8 cellular contexts compared by ENCODE assay signal in the genomic region with DNA sequence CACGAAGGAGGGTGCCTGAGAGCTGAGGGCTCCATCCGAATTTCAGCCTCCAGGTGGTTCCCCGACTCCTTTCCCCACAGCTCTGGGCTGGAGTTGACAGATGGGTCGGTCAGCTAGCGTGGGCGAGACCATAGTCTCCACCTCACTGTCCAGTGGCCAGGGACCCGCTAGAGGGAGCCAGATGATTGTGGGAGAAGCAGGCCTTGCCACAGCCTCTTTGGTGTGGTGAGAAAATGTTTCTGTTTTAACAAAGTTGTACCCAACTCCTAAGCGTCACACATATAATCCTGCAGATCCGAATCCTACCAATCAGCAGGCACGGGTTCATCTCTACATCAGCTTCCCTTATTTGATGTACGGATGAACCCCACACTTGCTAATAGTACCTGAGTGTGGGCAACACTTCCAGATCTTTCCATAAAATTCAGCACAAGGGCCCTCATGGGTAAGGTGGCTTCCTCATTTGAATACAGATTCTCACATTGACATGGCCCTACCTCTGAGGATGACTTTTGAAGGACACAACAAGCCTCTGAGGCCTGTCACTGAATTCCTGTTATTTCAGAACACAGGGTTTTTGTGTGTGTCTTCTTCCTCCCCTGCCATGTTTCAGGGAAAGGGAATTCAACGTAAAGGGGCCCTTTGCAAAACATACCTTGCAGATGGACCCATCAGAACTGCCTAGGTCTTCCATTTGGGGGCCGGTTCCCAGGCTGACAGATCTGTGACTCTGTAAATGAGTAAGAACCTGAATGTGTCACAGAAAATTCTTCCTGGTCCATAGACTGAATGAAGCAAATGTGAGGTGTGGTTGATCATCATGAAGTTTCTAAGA.
DNase-seq lines count a peak whose midpoint lies in the region; ATAC-seq, FAIRE-seq and TF ChIP-seq lines count a peak whose summit lies in the region.

No MANE protein-coding gene starts in this region.

- H3K4me2 ChIP-seq in SK-N-SH, result no peak overlapping the region

- peak; percentile 95 for TF ChIP-seq CTCF in GM06990 (IDR thresholded peaks at IDR 0.05; ENCODE audit: insufficient read depth, low read length, poor library complexity, severe bottlenecking)
- TF ChIP-seq CTCF in LNCaP clone FGC (IDR thresholded peaks at IDR 0.05; ENCODE audit: control insufficient read depth, extremely low read depth, insufficient read depth), result peak; percentile 84
- peak; percentile 93 for TF ChIP-seq CTCF in SK-N-SH (IDR thresholded peaks at IDR 0.05)
- TF ChIP-seq CTCF in prostate gland (IDR thresholded peaks at IDR 0.05), result peak; percentile 36 to 85 (median 68)
- peak; percentile 76 to 88 (median 80) for TF ChIP-seq CTCF in vagina (IDR thresholded peaks at IDR 0.05)

- no peaks in the 10 kb centered on the region for H3K36me3 Mint-ChIP-seq in activated naive CD4-positive, alpha-beta T cell treated with anti-CD3 and anti-CD28 coated beads, Interleukin-2, amount 50 U/mL, for 24 hours

- CTCF ChIA-PET in SK-N-SH (lab: Yijun Ruan, JAX), result interaction anchor here (0.5 to 2.6 kb wide), 25 partner anchors 9 to 609 kb away, joined by 3 to 20 read pairs (median 4); no protein-coding TSS in a partner anchor

- H3K4me1 ChIP-seq in SK-N-SH (ENCODE audit: control insufficient read depth in 1 of 2, insufficient read depth in 2 of 2, low read depth in 1 of 2, low read length in 1 of 2), result no peaks in the 10 kb centered on the region
- no peaks in the 10 kb centered on the region for H3K4me1 ChIP-seq in prostate gland (replicated peaks)
- H3K4me1 ChIP-seq in vagina, result no peaks in the 10 kb centered on the region

- H3K9me2 ChIP-seq in SK-N-SH, result no peaks in the 10 kb centered on the region

- H3K27me3 Mint-ChIP-seq in activated naive CD4-positive, alpha-beta T cell treated with anti-CD3 and anti-CD28 coated beads, Interleukin-2, amount 50 U/mL, for 24 hours, result no peaks in the 10 kb centered on the region

- WGBS in SK-N-SH (ENCODE audit: low lambda C conversion rate), result 11% methylated on average over 11 of the region's 13 CpGs
- WGBS in prostate gland, result 33% methylated on average over 13 of the region's 13 CpGs

- POLR2A ChIA-PET in SK-N-SH (lab: Yijun Ruan, JAX), result no interaction called here

- no peak for TF ChIP-seq EP300 in SK-N-SH (IDR thresholded peaks at IDR 0.05; ENCODE audit: borderline replicate concordance in 1 of 2, low read depth in 1 of 2, low read length in 1 of 2)

- DNase-seq in GM06990 (ENCODE audit: extremely low read depth, insufficient read length) (peak; percentile 86), H54 (ENCODE audit: insufficient read length, low spot score) (peak; percentile 86), LNCaP clone FGC (ENCODE audit: low read depth) (peak; percentile 35), SK-N-SH (peak; percentile 82), Right ventricle myocardium superior (peak; percentile 89), prostate gland (ENCODE audit: low spot score) (peak; percentile 56), vagina (ENCODE audit: extremely low spot score in 2 of 2) (no peak)

- H3K4me1 Mint-ChIP-seq in activated naive CD4-positive, alpha-beta T cell treated with anti-CD3 and anti-CD28 coated beads, Interleukin-2, amount 50 U/mL, for 24 hours, result peaks cover 45% of the 10 kb centered on the region

- H3K27me3 ChIP-seq in GM06990 (replicated peaks; ENCODE audit: control insufficient read depth, insufficient read depth, low read length), result no peaks in the 10 kb centered on the region
- peaks cover 44% of the 10 kb centered on the region; the same call in 1 of the 2 replicates for H3K27me3 ChIP-seq in SK-N-SH (ENCODE audit: insufficient read depth)
- no peaks in the 10 kb centered on the region for H3K27me3 ChIP-seq in prostate gland (replicated peaks; ENCODE audit: insufficient read depth)
- H3K27me3 ChIP-seq in vagina, result no peaks in the 10 kb centered on the region

- peak; percentile 94 for TF ChIP-seq RAD21 in SK-N-SH (IDR thresholded peaks at IDR 0.05; ENCODE audit: low read length)

- H3K9ac ChIP-seq in SK-N-SH, result no peak overlapping the region

- no peaks in the 10 kb centered on the region for H3K9me3 Mint-ChIP-seq in activated naive CD4-positive, alpha-beta T cell treated with anti-CD3 and anti-CD28 coated beads, Interleukin-2, amount 50 U/mL, for 24 hours

- peak overlapping the region; percentile 95 for H3K27ac Mint-ChIP-seq in activated naive CD4-positive, alpha-beta T cell treated with anti-CD3 and anti-CD28 coated beads, Interleukin-2, amount 50 U/mL, for 24 hours

- H3K9me3 ChIP-seq in SK-N-SH, result no peaks in the 10 kb centered on the region
- H3K9me3 ChIP-seq in prostate gland, result no peaks in the 10 kb centered on the region
- no peaks in the 10 kb centered on the region for H3K9me3 ChIP-seq in vagina

- peak; percentile 98 for ATAC-seq in Right ventricle myocardium superior (ENCODE audit: poor library complexity)

- H4K20me1 ChIP-seq in SK-N-SH (ENCODE audit: insufficient read depth), result no peaks in the 10 kb centered on the region

- H3F3A ChIP-seq in SK-N-SH (replicated peaks; ENCODE audit: insufficient read depth), result no peaks in the 10 kb centered on the region

- H3K27ac ChIP-seq in SK-N-SH (ENCODE audit: low read depth in 2 of 2, low read length in 1 of 2), result no peak overlapping the region
- H3K27ac ChIP-seq in prostate gland, result no peak overlapping the region
- H3K27ac ChIP-seq in vagina, result no peak overlapping the region

- no peak for TF ChIP-seq POLR2A in H54 (IDR thresholded peaks at IDR 0.05; ENCODE audit: low read depth, low read length)
- TF ChIP-seq POLR2A in prostate gland (IDR thresholded peaks at IDR 0.05), result no peak
- no peak for TF ChIP-seq POLR2A in vagina (IDR thresholded peaks at IDR 0.05)

- no peak for FAIRE-seq in H54 (lab: Jason Lieb, UNC)

- H3K36me3 ChIP-seq in GM06990 (ENCODE audit: control insufficient read depth, insufficient read depth, low read length) (no peaks in the 10 kb centered on the region), SK-N-SH (replicated peaks in 1 of 2; ENCODE audit: control insufficient read depth in 1 of 2, insufficient read depth in 2 of 2, low read length in 1 of 2) (no peaks in the 10 kb centered on the region), prostate gland (no peaks in the 10 kb centered on the region), vagina (no peaks in the 10 kb centered on the region)

- H3K4me3 ChIP-seq in GM06990 (replicated peaks; ENCODE audit: low read depth, low read length) (no peak overlapping the region), LNCaP clone FGC (ENCODE audit: low read depth, low read length) (no peak overlapping the region), SK-N-SH (ENCODE audit: low read depth in 2 of 2, low read length in 1 of 2) (peak overlapping the region in 1 of 2 experiments; percentile 12; a peak in 1 of 4 replicates), prostate gland (no peak overlapping the region), vagina (no peak overlapping the region)

- intact Hi-C loops in Right ventricle myocardium superior (cut with DNase I), result no loop called here
- intact Hi-C loops in prostate gland (cut with DNase I), result no loop called here
- intact Hi-C loops in vagina (cut with DNase I), result no loop called here

- H2AFZ ChIP-seq in SK-N-SH (ENCODE audit: low read depth), result no peak overlapping the region

- H3K4me3 Mint-ChIP-seq in activated naive CD4-positive, alpha-beta T cell treated with anti-CD3 and anti-CD28 coated beads, Interleukin-2, amount 50 U/mL, for 24 hours, result peak overlapping the region; percentile 67

- no peaks in the 10 kb centered on the region for H3K79me2 ChIP-seq in SK-N-SH (ENCODE audit: insufficient read depth)

TF ChIP-seq in SK-N-SH, 30 proteins besides CTCF, POLR2A, EP300 and RAD21:
- TF ChIP-seq FOXJ3 (CRISPR knock-in tag; IDR thresholded peaks at IDR 0.05), result no peak
- no peak for TF ChIP-seq MEF2A (IDR thresholded peaks at IDR 0.05; ENCODE audit: borderline replicate concordance, low read depth)
- TF ChIP-seq RCOR1 (IDR thresholded peaks at IDR 0.05; ENCODE audit: low read length), result no peak
- no peak for TF ChIP-seq FOSL2 (IDR thresholded peaks at IDR 0.05; ENCODE audit: borderline replicate concordance, low read depth)
- TF ChIP-seq SMC3 (IDR thresholded peaks at IDR 0.05; ENCODE audit: low read depth, low read length), result peak; percentile 78

Comparison
In these comparisons a context has a peak if more than half of its experiments do, and no peak if none do; other contexts are left out.
1. DNase-seq: peak in GM06990 (single experiment), H54 (single experiment), LNCaP clone FGC (single experiment), SK-N-SH (single experiment), Right ventricle myocardium superior (single experiment) and prostate gland (single experiment); none in vagina (0 of 2).
2. Peak in every context shown above with its lines, with median percentiles within 50 percentile points of each other: CTCF ChIP-seq.